In genomic region chr20:59094576-59094975, GRCh38 we compare ENCODE assay signal across 21 cellular contexts.
"Had no signal": no experiment of that assay in that cellular context is flagged by ENCODE, and none has a peak within 500 bp of the region (broad histone marks: within the 10 kb centered on the region; RNA-seq: fewer than 3 reads in every experiment).

No MANE protein-coding gene starts in this region.

- H3K9me3 ChIP-seq: body of pancreas, psoas muscle, suprapubic skin, tibial artery had no signal

- H3K4me3 ChIP-seq: body of pancreas, psoas muscle, smooth muscle cell, suprapubic skin, tibial artery had no signal

- H3K4me1 ChIP-seq: body of pancreas, parathyroid adenoma, psoas muscle, suprapubic skin, tibial artery had no signal

- H3K79me2 ChIP-seq: parathyroid adenoma had no signal

- ATAC-seq: activated naive CD4-positive, alpha-beta T cell treated with anti-CD3 and anti-CD28 coated beads, Interleukin-2, amount 50 U/mL, for 72 hours; activated T-cell treated with anti-CD3 and anti-CD28 coated beads, Interleukin-2, amount 50 U/mL, for 72 hours; body of pancreas; left cardiac atrium; naive thymus-derived CD8-positive, alpha-beta T cell; psoas muscle; stimulated activated naive B cell treated with anti-CD40 and anti-IgM and Interleukin-4, amounts not matched to agents 10 μg/mL and 1 μg/mL and 100 μg/mL, for 72 hours had no signal

- H3K27me3 ChIP-seq: body of pancreas, suprapubic skin had no signal

- H3K36me3 ChIP-seq: suprapubic skin, tibial artery had no signal

- H3K4me2 ChIP-seq: smooth muscle cell had no signal

- H2AFZ ChIP-seq: parathyroid adenoma had no signal

- H3K9ac ChIP-seq: parathyroid adenoma had no signal

- H3K27ac ChIP-seq: body of pancreas, parathyroid adenoma, psoas muscle, suprapubic skin, tibial artery had no signal

- DNase-seq: activated CD4-positive, alpha-beta T cell treated with anti-CD3 and anti-CD28 coated beads for 4 hours; activated CD4-positive, alpha-beta T cell treated with anti-CD3 and anti-CD28 coated beads, Interleukin-2, amount 50 U/mL, for 4 hours; activated naive CD4-positive, alpha-beta T cell; activated T-cell treated with anti-CD3 and anti-CD28 coated beads for 4 hours; activated T-cell treated with anti-CD3 and anti-CD28 coated beads, Interleukin-2, amount 50 U/mL, for 72 hours; body of pancreas; dermis blood vessel endothelial cell; effector CD4-positive, alpha-beta T cell; left cardiac atrium; naive thymus-derived CD8-positive, alpha-beta T cell; occipital lobe; psoas muscle; stimulated activated CD4-positive, alpha-beta T cell treated with anti-CD3 and anti-CD28 coated beads, Interleukin-1b, Interleukin-23, amount 100 ng/mL, for 48 hours; stimulated activated CD4-positive, alpha-beta T cell treated with anti-CD3 and anti-CD28 coated beads, Interleukin-4, amount 100 ng/mL, for 4 hours; stimulated activated CD8-positive, alpha-beta memory T cell treated with anti-CD3 and anti-CD28 coated beads, Interleukin-4, amount 100 ng/mL, for 48 hours; stimulated activated naive B cell treated with anti-CD40 and anti-IgM and Interleukin-4, amounts not matched to agents 10 μg/mL and 1 μg/mL and 100 μg/mL, for 72 hours; tibial artery had no signal
